1 cellular context compared by ENCODE assay signal in the genomic region with DNA sequence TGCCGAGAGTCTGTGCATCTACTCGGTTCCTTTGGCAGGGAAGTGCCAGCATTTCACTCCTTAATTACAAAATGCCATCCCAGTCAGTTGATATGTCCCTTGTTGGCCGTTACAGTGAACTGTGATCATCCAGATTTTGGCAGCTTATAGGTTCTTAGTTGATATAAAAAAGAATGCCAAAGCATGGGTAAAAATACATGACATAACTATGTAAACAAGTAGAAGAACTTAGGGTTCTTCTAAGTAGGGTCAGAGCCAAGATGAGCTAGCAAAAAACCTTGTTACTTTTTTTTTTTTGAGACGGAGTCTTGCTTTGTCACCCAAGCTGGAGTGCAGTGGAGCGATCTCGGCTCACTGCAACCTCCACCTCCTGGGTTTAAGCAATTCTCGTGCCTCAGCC.
TF ChIP-seq lines count a peak whose summit lies in the region.

No MANE protein-coding gene starts in this region.

TF ChIP-seq in HCT116, 20 proteins besides CTCF, POLR2A, EP300 and RAD21:
- TF ChIP-seq ZNF274 (IDR thresholded peaks at IDR 0.05; ENCODE audit: low read depth, low read length) (no peak), SP1 (IDR thresholded peaks at IDR 0.05; ENCODE audit: low read depth) (no peak), JUND (IDR thresholded peaks at IDR 0.05) (no peak), SIN3A (IDR thresholded peaks at IDR 0.05; ENCODE audit: low read depth) (no peak), MAX (IDR thresholded peaks at IDR 0.05) (no peak), FOSL1 (IDR thresholded peaks at IDR 0.05; ENCODE audit: low read depth) (no peak)
- TF ChIP-seq, protein P1, sequence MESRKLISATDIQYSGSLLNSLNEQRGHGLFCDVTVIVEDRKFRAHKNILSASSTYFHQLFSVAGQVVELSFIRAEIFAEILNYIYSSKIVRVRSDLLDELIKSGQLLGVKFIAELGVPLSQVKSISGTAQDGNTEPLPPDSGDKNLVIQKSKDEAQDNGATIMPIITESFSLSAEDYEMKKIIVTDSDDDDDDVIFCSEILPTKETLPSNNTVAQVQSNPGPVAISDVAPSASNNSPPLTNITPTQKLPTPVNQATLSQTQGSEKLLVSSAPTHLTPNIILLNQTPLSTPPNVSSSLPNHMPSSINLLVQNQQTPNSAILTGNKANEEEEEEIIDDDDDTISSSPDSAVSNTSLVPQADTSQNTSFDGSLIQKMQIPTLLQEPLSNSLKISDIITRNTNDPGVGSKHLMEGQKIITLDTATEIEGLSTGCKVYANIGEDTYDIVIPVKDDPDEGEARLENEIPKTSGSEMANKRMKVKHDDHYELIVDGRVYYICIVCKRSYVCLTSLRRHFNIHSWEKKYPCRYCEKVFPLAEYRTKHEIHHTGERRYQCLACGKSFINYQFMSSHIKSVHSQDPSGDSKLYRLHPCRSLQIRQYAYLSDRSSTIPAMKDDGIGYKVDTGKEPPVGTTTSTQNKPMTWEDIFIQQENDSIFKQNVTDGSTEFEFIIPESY (IDR thresholded peaks at IDR 0.05; ENCODE audit: extremely low read depth, insufficient replicate concordance, low read length) = no peak
